ENCODE assay signal across 8 cellular contexts in the genomic region with DNA sequence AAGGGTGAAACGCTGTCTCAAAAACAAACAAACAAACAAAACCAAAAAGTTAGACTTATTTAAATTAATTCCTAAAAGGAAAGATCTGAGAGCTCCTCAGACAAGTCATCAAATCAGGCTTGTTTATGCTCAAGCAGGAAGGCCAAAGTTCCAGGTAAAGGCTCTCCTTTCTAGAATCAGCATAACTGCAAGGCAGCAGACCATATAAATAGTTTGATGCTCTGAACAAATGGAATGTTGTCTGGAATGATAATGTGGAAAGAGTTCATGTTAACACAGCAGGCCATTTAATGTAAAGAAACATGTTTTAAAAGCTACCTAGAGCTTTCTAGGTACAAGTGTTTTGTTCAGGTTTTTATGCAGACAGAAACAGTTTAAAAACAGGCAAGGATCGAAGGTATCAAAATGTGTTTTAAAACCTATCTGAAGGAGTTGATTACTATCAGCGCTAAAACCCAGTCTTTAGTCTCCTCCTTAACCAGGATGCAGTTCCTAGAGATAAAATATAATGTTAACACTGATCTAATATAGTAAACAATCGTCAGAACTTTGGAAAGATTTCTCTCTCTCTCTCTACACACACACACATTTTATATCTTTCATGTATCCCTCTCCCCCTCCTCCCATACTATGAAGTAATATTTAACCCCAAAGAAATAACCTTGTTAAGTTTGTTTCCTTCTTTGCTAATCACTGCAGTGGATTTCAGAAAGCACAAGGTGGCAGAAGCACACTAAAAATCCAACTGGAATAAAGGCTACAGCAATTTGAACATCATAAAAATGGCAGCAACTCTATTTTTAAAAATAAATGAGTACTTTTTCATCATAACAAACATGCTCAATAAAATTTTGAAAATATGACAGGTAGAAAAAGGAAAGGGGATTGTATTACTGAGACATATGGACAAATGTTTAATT.
A peak's percentile ranks its signal among the peaks of the same experiment; 100 is the strongest.
DNase-seq lines count a peak whose midpoint lies in the region; ATAC-seq and TF ChIP-seq lines count a peak whose summit lies in the region.

No MANE protein-coding gene starts in this region.

- 58 to 75% methylated on average over 4 of the region's 4 CpGs for WGBS in testis, 2 donors

- no peaks in the 10 kb centered on the region for H3K36me3 Mint-ChIP-seq in activated T-helper 1 cell treated with anti-CD3 and anti-CD28 coated beads, Interleukin-12 subunit alpha, Interleukin-12 subunit beta, Interleukin-2, Interleukin-4 antibody, amounts not matched to agents 30 ng/mL and 10 ng/mL and 1 ng/mL, durations not matched to agents 14 hours and 24 hours and 36 hours (ENCODE audit: low read depth)

- H3K9me3 Mint-ChIP-seq in activated T-helper 1 cell treated with anti-CD3 and anti-CD28 coated beads, Interleukin-12 subunit alpha, Interleukin-12 subunit beta, Interleukin-2, Interleukin-4 antibody, amounts not matched to agents 30 ng/mL and 10 ng/mL and 1 ng/mL, durations not matched to agents 14 hours and 24 hours and 36 hours: no peaks in the 10 kb centered on the region

- peak; percentile 78 for TF ChIP-seq CTCF in cardiac muscle cell (IDR thresholded peaks at IDR 0.05; ENCODE audit: low read depth, low read length)
- TF ChIP-seq CTCF in testis (IDR thresholded peaks at IDR 0.05): peak; percentile 38 to 53 (median 51)

- no peaks in the 10 kb centered on the region for H3K9me3 ChIP-seq in cardiac muscle cell (ENCODE audit: low read depth)
- H3K9me3 ChIP-seq in testis: no peaks in the 10 kb centered on the region

- TF ChIP-seq POLR2A in testis (IDR thresholded peaks at IDR 0.05): no peak

- H3K4me3 ChIP-seq in cardiac muscle cell (no peak overlapping the region), testis (no peak overlapping the region)

- H3K27ac ChIP-seq in cardiac muscle cell (peak overlapping the region; percentile 9), testis (no peak overlapping the region)

- no peaks in the 10 kb centered on the region for H3K27me3 Mint-ChIP-seq in activated T-helper 1 cell treated with anti-CD3 and anti-CD28 coated beads, Interleukin-12 subunit alpha, Interleukin-12 subunit beta, Interleukin-2, Interleukin-4 antibody, amounts not matched to agents 30 ng/mL and 10 ng/mL and 1 ng/mL, durations not matched to agents 14 hours and 24 hours and 36 hours (ENCODE audit: insufficient read depth)

- no peak overlapping the region for H3K4me3 Mint-ChIP-seq in activated T-helper 1 cell treated with anti-CD3 and anti-CD28 coated beads, Interleukin-12 subunit alpha, Interleukin-12 subunit beta, Interleukin-2, Interleukin-4 antibody, amounts not matched to agents 30 ng/mL and 10 ng/mL and 1 ng/mL, durations not matched to agents 14 hours and 24 hours and 36 hours

- H3K4me1 ChIP-seq in cardiac muscle cell (ENCODE audit: low read depth) (no peaks in the 10 kb centered on the region), testis (peaks cover 18% of the 10 kb centered on the region)

- ATAC-seq in HG02884 (IDR thresholded peaks at IDR 0.05; ENCODE audit: unreplicated experiment) (peak; percentile 72), SK-N-SH treated with all-trans-retinoic acid at 6 μM for 48 hours (peak; percentile 80)

- H3K36me3 ChIP-seq in cardiac muscle cell (no peaks in the 10 kb centered on the region), testis (ENCODE audit: low read depth, missing control alignments) (no peaks in the 10 kb centered on the region)

- DNase-seq in DMS53 treated with DMSO at 0.1 percent for 48 hours (lab: John Stamatoyannopoulos, UW; ENCODE audit: unreplicated experiment): peak; percentile 25
- DNase-seq in cardiac muscle cell (ENCODE audit: low read depth in 1 of 2, low spot score in 1 of 2): peak; percentile 32 to 83
- DNase-seq in testis: no peak
- no peak for DNase-seq in NCI-H446 treated with DMSO at 0.1 percent for 48 hours (lab: John Stamatoyannopoulos, UW)
- no peak for DNase-seq in activated T-helper 1 cell treated with anti-CD3 and anti-CD28 coated beads, Interleukin-12 subunit alpha, Interleukin-12 subunit beta, Interleukin-2, Interleukin-4 antibody, amounts not matched to agents 30 ng/mL and 10 ng/mL and 1 ng/mL, durations not matched to agents 14 hours and 24 hours and 36 hours (ENCODE audit: low spot score)
- no peak for DNase-seq in activated CD4-positive, alpha-beta T cell treated with anti-CD3 and anti-CD28 coated beads, Interleukin-2, amount 50 U/mL, for 4 hours

- intact Hi-C loops in testis (cut with DNase I; ENCODE audit: low total_unique reads): loop anchor here (10.0 kb wide), 1 partner anchor 140 kb away; a partner anchor contains a TSS
- intact Hi-C loops in activated T-helper 1 cell treated with anti-CD3 and anti-CD28 coated beads, Interleukin-12 subunit alpha, Interleukin-12 subunit beta, Interleukin-2, Interleukin-4 antibody, amounts not matched to agents 30 ng/mL and 10 ng/mL and 1 ng/mL, durations not matched to agents 14 hours and 24 hours and 36 hours (cut with micrococcal nuclease): no loop called here

- H3K27me3 ChIP-seq in cardiac muscle cell (no peaks in the 10 kb centered on the region), testis (no peaks in the 10 kb centered on the region)

- H3K27ac Mint-ChIP-seq in activated T-helper 1 cell treated with anti-CD3 and anti-CD28 coated beads, Interleukin-12 subunit alpha, Interleukin-12 subunit beta, Interleukin-2, Interleukin-4 antibody, amounts not matched to agents 30 ng/mL and 10 ng/mL and 1 ng/mL, durations not matched to agents 14 hours and 24 hours and 36 hours: no peak overlapping the region

- H3K4me1 Mint-ChIP-seq in activated T-helper 1 cell treated with anti-CD3 and anti-CD28 coated beads, Interleukin-12 subunit alpha, Interleukin-12 subunit beta, Interleukin-2, Interleukin-4 antibody, amounts not matched to agents 30 ng/mL and 10 ng/mL and 1 ng/mL, durations not matched to agents 14 hours and 24 hours and 36 hours (ENCODE audit: low read depth): no peaks in the 10 kb centered on the region

TF ChIP-seq in SK-N-SH treated with all-trans-retinoic acid at 6 μM for 48 hours, 23 proteins besides CTCF, POLR2A, EP300 and RAD21:
- TF ChIP-seq, protein P1, sequence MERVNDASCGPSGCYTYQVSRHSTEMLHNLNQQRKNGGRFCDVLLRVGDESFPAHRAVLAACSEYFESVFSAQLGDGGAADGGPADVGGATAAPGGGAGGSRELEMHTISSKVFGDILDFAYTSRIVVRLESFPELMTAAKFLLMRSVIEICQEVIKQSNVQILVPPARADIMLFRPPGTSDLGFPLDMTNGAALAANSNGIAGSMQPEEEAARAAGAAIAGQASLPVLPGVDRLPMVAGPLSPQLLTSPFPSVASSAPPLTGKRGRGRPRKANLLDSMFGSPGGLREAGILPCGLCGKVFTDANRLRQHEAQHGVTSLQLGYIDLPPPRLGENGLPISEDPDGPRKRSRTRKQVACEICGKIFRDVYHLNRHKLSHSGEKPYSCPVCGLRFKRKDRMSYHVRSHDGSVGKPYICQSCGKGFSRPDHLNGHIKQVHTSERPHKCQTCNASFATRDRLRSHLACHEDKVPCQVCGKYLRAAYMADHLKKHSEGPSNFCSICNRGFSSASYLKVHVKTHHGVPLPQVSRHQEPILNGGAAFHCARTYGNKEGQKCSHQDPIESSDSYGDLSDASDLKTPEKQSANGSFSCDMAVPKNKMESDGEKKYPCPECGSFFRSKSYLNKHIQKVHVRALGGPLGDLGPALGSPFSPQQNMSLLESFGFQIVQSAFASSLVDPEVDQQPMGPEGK (CRISPR knock-in tag; IDR thresholded peaks at IDR 0.05; ENCODE audit: borderline replicate concordance): no peak
- TF ChIP-seq ISL1 (CRISPR knock-in tag; IDR thresholded peaks at IDR 0.05) (no peak), ZNF70 (CRISPR knock-in tag; IDR thresholded peaks at IDR 0.05) (no peak), PPARA (CRISPR knock-in tag; IDR thresholded peaks at IDR 0.05; ENCODE audit: borderline replicate concordance) (no peak), OSR1 (CRISPR knock-in tag; IDR thresholded peaks at IDR 0.05) (no peak), BACH2 (CRISPR knock-in tag; IDR thresholded peaks at IDR 0.05; ENCODE audit: borderline replicate concordance) (no peak)
- TF ChIP-seq, protein P2, sequence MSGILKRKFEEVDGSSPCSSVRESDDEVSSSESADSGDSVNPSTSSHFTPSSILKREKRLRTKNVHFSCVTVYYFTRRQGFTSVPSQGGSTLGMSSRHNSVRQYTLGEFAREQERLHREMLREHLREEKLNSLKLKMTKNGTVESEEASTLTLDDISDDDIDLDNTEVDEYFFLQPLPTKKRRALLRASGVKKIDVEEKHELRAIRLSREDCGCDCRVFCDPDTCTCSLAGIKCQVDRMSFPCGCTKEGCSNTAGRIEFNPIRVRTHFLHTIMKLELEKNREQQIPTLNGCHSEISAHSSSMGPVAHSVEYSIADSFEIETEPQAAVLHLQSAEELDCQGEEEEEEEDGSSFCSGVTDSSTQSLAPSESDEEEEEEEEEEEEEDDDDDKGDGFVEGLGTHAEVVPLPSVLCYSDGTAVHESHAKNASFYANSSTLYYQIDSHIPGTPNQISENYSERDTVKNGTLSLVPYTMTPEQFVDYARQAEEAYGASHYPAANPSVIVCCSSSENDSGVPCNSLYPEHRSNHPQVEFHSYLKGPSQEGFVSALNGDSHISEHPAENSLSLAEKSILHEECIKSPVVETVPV (CRISPR knock-in tag; IDR thresholded peaks at IDR 0.05): no peak
- TF ChIP-seq, protein P3, sequence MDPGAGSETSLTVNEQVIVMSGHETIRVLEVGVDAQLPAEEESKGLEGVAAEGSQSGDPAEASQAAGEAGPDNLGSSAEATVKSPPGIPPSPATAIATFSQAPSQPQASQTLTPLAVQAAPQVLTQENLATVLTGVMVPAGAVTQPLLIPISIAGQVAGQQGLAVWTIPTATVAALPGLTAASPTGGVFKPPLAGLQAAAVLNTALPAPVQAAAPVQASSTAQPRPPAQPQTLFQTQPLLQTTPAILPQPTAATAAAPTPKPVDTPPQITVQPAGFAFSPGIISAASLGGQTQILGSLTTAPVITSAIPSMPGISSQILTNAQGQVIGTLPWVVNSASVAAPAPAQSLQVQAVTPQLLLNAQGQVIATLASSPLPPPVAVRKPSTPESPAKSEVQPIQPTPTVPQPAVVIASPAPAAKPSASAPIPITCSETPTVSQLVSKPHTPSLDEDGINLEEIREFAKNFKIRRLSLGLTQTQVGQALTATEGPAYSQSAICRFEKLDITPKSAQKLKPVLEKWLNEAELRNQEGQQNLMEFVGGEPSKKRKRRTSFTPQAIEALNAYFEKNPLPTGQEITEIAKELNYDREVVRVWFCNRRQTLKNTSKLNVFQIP (CRISPR knock-in tag; IDR thresholded peaks at IDR 0.05; ENCODE audit: borderline replicate concordance, low read depth): no peak

Comparison
In these comparisons a context has a peak if more than half of its experiments do, and no peak if none do; other contexts are left out.
1. DNase-seq: peak in DMS53 treated with DMSO at 0.1 percent for 48 hours (single experiment) and cardiac muscle cell (2 of 2); none in testis (single experiment), NCI-H446 treated with DMSO at 0.1 percent for 48 hours (single experiment), activated T-helper 1 cell treated with anti-CD3 and anti-CD28 coated beads, Interleukin-12 subunit alpha, Interleukin-12 subunit beta, Interleukin-2, Interleukin-4 antibody, amounts not matched to agents 30 ng/mL and 10 ng/mL and 1 ng/mL, durations not matched to agents 14 hours and 24 hours and 36 hours (single experiment) and activated CD4-positive, alpha-beta T cell treated with anti-CD3 and anti-CD28 coated beads, Interleukin-2, amount 50 U/mL, for 4 hours (0 of 2).